ENCODE assay signal across 7 cellular contexts in the genomic region with DNA sequence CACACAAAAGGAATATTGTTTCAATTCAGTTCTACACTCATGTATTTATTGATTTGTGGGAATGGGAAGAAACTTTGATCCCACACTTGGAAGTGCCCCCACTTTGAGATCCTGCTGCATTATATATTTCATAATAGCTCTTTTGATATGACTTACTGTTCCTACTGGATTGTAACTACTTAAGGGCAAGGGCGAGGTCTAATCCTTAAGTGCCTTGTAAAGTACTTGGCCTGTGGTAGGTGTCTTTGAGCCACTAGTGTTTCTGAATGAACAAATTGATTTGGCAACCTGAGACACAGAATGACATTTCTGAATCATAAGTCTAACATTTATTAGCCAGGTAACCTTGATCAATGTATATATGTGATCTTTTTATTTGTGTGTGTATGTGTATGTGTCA.
"Had no signal": no experiment of that assay in that cellular context is flagged by ENCODE, and none has a peak within 500 bp of the region (broad histone marks: within the 10 kb centered on the region; RNA-seq: fewer than 3 reads in every experiment).

No MANE protein-coding gene starts in this region.

- H3K4me1 ChIP-seq: HAP-1 had no signal

- H3K9me3 ChIP-seq: HAP-1 had no signal

- H3K27ac Mint-ChIP-seq: HFFc6 had no signal

- H3K4me3 Mint-ChIP-seq: HFFc6 had no signal

- H3K36me3 ChIP-seq: HAP-1 had no signal

- ATAC-seq: HCT116 had no signal

- H3K4me3 ChIP-seq: GM23248, HAP-1 had no signal

- H2AFZ ChIP-seq: GM23248 had no signal

- H3K9ac ChIP-seq: GM23248 had no signal

- H3K9me3 Mint-ChIP-seq: HFFc6 had no signal

- H3K27ac ChIP-seq: GM23248 had no signal

- DNase-seq: GM23248, GOT3, H7, HFFc6, IMR-90 had no signal
